In genomic region chr7:25515876-25516275, GRCh38 we compare ENCODE assay signal across 18 cellular contexts.
DNase-seq lines count a peak whose midpoint lies in the region; ATAC-seq, FAIRE-seq and TF ChIP-seq lines count a peak whose summit lies in the region.
"Had no signal": no experiment of that assay in that cellular context is flagged by ENCODE, and none has a peak within 500 bp of the region (broad histone marks: within the 10 kb centered on the region; RNA-seq: fewer than 3 reads in every experiment).

No MANE protein-coding gene starts in this region.

- POLR2A ChIA-PET in K562 (lab: Yijun Ruan, JAX), result no interaction called here

- no peaks in the 10 kb centered on the region for H3K79me1 ChIP-seq in mesendoderm (ENCODE audit: low read length)

- no peak for TF ChIP-seq RAD21 in K562 (CRISPR knock-in tag; conservative IDR thresholded peaks at IDR 0.05 in 1 of 2, IDR thresholded peaks at IDR 0.05 in 1 of 2)

- H3K36me3 ChIP-seq in K562 (ENCODE audit: control insufficient read depth, insufficient read depth, low read length) (no peaks in the 10 kb centered on the region), mesendoderm (ENCODE audit: control insufficient read depth, insufficient read depth, low read length) (no peaks in the 10 kb centered on the region), smooth muscle cell (ENCODE audit: low read depth) (no peaks in the 10 kb centered on the region)
- H3K36me3 ChIP-seq: Peyer's patch had no signal

- no peak overlapping the region for H3K27ac Mint-ChIP-seq in activated naive CD4-positive, alpha-beta T cell treated with anti-CD3 and anti-CD28 coated beads for 36 hours
- H3K27ac Mint-ChIP-seq: B cell; CD4-positive, alpha-beta memory T cell had no signal

- no peak for ATAC-seq in K562

- H2AFZ ChIP-seq in K562 (ENCODE audit: low read depth, low read length), result no peak overlapping the region
- H2AFZ ChIP-seq in smooth muscle cell (ENCODE audit: low read depth), result no peak overlapping the region

- H2BK5ac ChIP-seq in mesendoderm (ENCODE audit: low read length), result no peak overlapping the region

- H3K79me2 ChIP-seq in K562 (ENCODE audit: control insufficient read depth, insufficient read depth, low read length) (no peaks in the 10 kb centered on the region), mesendoderm (ENCODE audit: control insufficient read depth, insufficient read depth, low read length) (no peaks in the 10 kb centered on the region), smooth muscle cell (ENCODE audit: low read depth) (no peaks in the 10 kb centered on the region)

- H3K23ac ChIP-seq in mesendoderm (ENCODE audit: low read length), result no peak overlapping the region

- H3K27me3 ChIP-seq in K562 (ENCODE audit: control insufficient read depth in 2 of 2, insufficient read depth in 2 of 2, low read length in 2 of 2) (peaks cover 6 to 22% of the 10 kb centered on the region in 2 experiments; a peak in 4 of 5 replicates), mesendoderm (ENCODE audit: insufficient read depth, low read length, poor library complexity) (no peaks in the 10 kb centered on the region), smooth muscle cell (ENCODE audit: low read depth) (no peaks in the 10 kb centered on the region)
- H3K27me3 ChIP-seq: Peyer's patch had no signal

- H3K4me1 ChIP-seq in K562 (replicated peaks in 1 of 2; ENCODE audit: control insufficient read depth in 2 of 2, insufficient read depth in 2 of 2, low read length in 2 of 2) (no peaks in the 10 kb centered on the region), mesendoderm (ENCODE audit: control insufficient read depth, low read depth, low read length) (no peaks in the 10 kb centered on the region), smooth muscle cell (ENCODE audit: low read depth) (no peaks in the 10 kb centered on the region)
- H3K4me1 ChIP-seq: Peyer's patch had no signal

- H2BK120ac ChIP-seq in mesendoderm (ENCODE audit: low read depth, low read length), result no peak overlapping the region

- H3K9me3 ChIP-seq in K562 (replicated peaks; ENCODE audit: control insufficient read depth, insufficient read depth, low read depth, low read length) (no peaks in the 10 kb centered on the region), smooth muscle cell (replicated peaks; ENCODE audit: low read depth) (no peaks in the 10 kb centered on the region)
- H3K9me3 ChIP-seq: Peyer's patch had no signal

- no peaks in the 10 kb centered on the region for H3F3A ChIP-seq in smooth muscle cell (ENCODE audit: low read depth)

- intact Hi-C loops in activated naive CD4-positive, alpha-beta T cell treated with anti-CD3 and anti-CD28 coated beads for 36 hours (cut with micrococcal nuclease), result no loop called here
- intact Hi-C loops in K562 (cut with micrococcal nuclease), result no loop called here

- H3K9ac ChIP-seq in K562 (ENCODE audit: insufficient read depth in 1 of 2, low read depth in 2 of 2, low read length in 2 of 2) (no peak overlapping the region), mesendoderm (ENCODE audit: low read length) (no peak overlapping the region), smooth muscle cell (ENCODE audit: low read depth) (no peak overlapping the region)

- no peak overlapping the region for H2AK5ac ChIP-seq in mesendoderm (ENCODE audit: low read length)

- TF ChIP-seq POLR2A in K562 (conservative IDR thresholded peaks at IDR 0.05), result no peak

- TF ChIP-seq EP300 in K562 (IDR thresholded peaks at IDR 0.05; ENCODE audit: low read length), result no peak

- no peak overlapping the region for H2BK15ac ChIP-seq in mesendoderm (replicated peaks; ENCODE audit: low read depth)

- no peaks in the 10 kb centered on the region for H3K27me3 Mint-ChIP-seq in activated naive CD4-positive, alpha-beta T cell treated with anti-CD3 and anti-CD28 coated beads for 36 hours (ENCODE audit: low read depth)

- no peak for FAIRE-seq in K562 (lab: Jason Lieb, UNC)
- FAIRE-seq: D721Med had no signal

- H3K4me3 ChIP-seq in K562 (no peak overlapping the region), mesendoderm (ENCODE audit: low read length) (no peak overlapping the region), smooth muscle cell (no peak overlapping the region)
- H3K4me3 ChIP-seq: Peyer's patch had no signal

- CTCF ChIA-PET in activated naive CD4-positive, alpha-beta T cell treated with anti-CD3 and anti-CD28 coated beads for 36 hours (lab: Charles Lee), result interaction anchor here (1.1 kb wide), 1 partner anchor 38 kb away, joined by 3 read pairs; no protein-coding TSS in a partner anchor
- CTCF ChIA-PET in K562 (lab: Yijun Ruan, JAX; ENCODE audit: low intra/inter-chr PET ratio), result no interaction called here

- no peak overlapping the region for H4K8ac ChIP-seq in mesendoderm (ENCODE audit: low read depth, low read length)

- H3K4me2 ChIP-seq in K562 (ENCODE audit: insufficient read depth, low read length) (no peak overlapping the region), mesendoderm (ENCODE audit: low read length) (no peak overlapping the region), smooth muscle cell (no peak overlapping the region)

- no peaks in the 10 kb centered on the region for H3K9me3 Mint-ChIP-seq in activated naive CD4-positive, alpha-beta T cell treated with anti-CD3 and anti-CD28 coated beads for 36 hours

- peak; percentile 49 for DNase-seq in activated naive CD4-positive, alpha-beta T cell treated with anti-CD3 and anti-CD28 coated beads for 36 hours
- no peak for DNase-seq in activated naive CD4-positive, alpha-beta T cell treated with anti-CD3 and anti-CD28 coated beads, Interleukin-2, amount 50 U/mL, for 16 hours
- DNase-seq in M059J (ENCODE audit: low read depth), result peak; percentile 4
- DNase-seq in K562 (ENCODE audit: extremely low read depth in 1 of 4, low spot score in 3 of 4), result no peak
- DNase-seq in mesendoderm, result peak; percentile 42
- no peak for DNase-seq in GM19238 (ENCODE audit: insufficient read length, low spot score)
- DNase-seq in smooth muscle cell (lab: John Stamatoyannopoulos, UW; ENCODE audit: unreplicated experiment), result no peak
- DNase-seq: CD4-positive, alpha-beta memory T cell; EL; H7; Kasumi-1; MV-4-11; NCI-H1417 treated with DMSO at 0.1 percent for 48 hours; NCI-H2029; NCI-H510A treated with DMSO at 0.1 percent for 48 hours; Peyer's patch had no signal

- H3K18ac ChIP-seq in mesendoderm (ENCODE audit: low read length), result no peak overlapping the region

- TF ChIP-seq CTCF in K562 (IDR thresholded peaks at IDR 0.05 in 2 of 3, conservative IDR thresholded peaks at IDR 0.05 in 1 of 3; ENCODE audit: insufficient read depth in 2 of 3, low read depth in 1 of 3, low read length in 3 of 3), result no peak
- TF ChIP-seq CTCF in smooth muscle cell (IDR thresholded peaks at IDR 0.05; ENCODE audit: borderline replicate concordance, insufficient read depth, poor library complexity, severe bottlenecking), result no peak

- BruUV-seq in K562 (replicated peaks; lab: Mats Ljungman, UMichigan), result no TSS peak

- H3K27ac ChIP-seq in K562 (ENCODE audit: extremely low read depth, low read depth, low read length) (no peak overlapping the region), mesendoderm (ENCODE audit: low read depth, low read length) (no peak overlapping the region), smooth muscle cell (ENCODE audit: low read depth) (no peak overlapping the region)
- H3K27ac ChIP-seq: Peyer's patch had no signal

- H3K36me3 Mint-ChIP-seq in activated naive CD4-positive, alpha-beta T cell treated with anti-CD3 and anti-CD28 coated beads for 36 hours (ENCODE audit: low read depth), result no peaks in the 10 kb centered on the region
- H3K36me3 Mint-ChIP-seq: CD4-positive, alpha-beta memory T cell had no signal

- no peaks in the 10 kb centered on the region for H3K9me1 ChIP-seq in K562 (ENCODE audit: control insufficient read depth, insufficient read depth, low read length)

- in situ Hi-C loops in K562 (cut with MboI), result no loop called here

- H3K4me1 Mint-ChIP-seq in activated naive CD4-positive, alpha-beta T cell treated with anti-CD3 and anti-CD28 coated beads for 36 hours (ENCODE audit: low read depth), result peaks cover 20% of the 10 kb centered on the region

- no peak overlapping the region for H3K4me3 Mint-ChIP-seq in activated naive CD4-positive, alpha-beta T cell treated with anti-CD3 and anti-CD28 coated beads for 36 hours
- H3K4me3 Mint-ChIP-seq: B cell; CD4-positive, alpha-beta memory T cell had no signal

- no peak overlapping the region for H3K4ac ChIP-seq in mesendoderm (ENCODE audit: low read depth, low read length)

- H4K20me1 ChIP-seq in K562 (replicated peaks; ENCODE audit: control insufficient read depth, insufficient read depth, low read length), result no peaks in the 10 kb centered on the region
- no peaks in the 10 kb centered on the region for H4K20me1 ChIP-seq in smooth muscle cell (ENCODE audit: low read depth)

- no peak overlapping the region for H3K56ac ChIP-seq in mesendoderm (ENCODE audit: low read length)

- H4K5ac ChIP-seq in mesendoderm (ENCODE audit: low read length), result no peak overlapping the region

TF ChIP-seq in K562, 482 proteins besides CTCF, POLR2A, EP300 and RAD21 (continues in another document):
- TF ChIP-seq ZNF511 (CRISPR knock-in tag; IDR thresholded peaks at IDR 0.05) (no peak), ATF3 (IDR thresholded peaks at IDR 0.05) (peak; percentile 59), ATF3 (CRISPR knock-in tag; conservative IDR thresholded peaks at IDR 0.05) (no peak)

Comparison
In these comparisons a context has a peak if more than half of its experiments do, and no peak if none do; other contexts are left out.
1. DNase-seq: peak in activated naive CD4-positive, alpha-beta T cell treated with anti-CD3 and anti-CD28 coated beads for 36 hours (single experiment), M059J (single experiment) and mesendoderm (single experiment); none in activated naive CD4-positive, alpha-beta T cell treated with anti-CD3 and anti-CD28 coated beads, Interleukin-2, amount 50 U/mL, for 16 hours (single experiment), K562 (0 of 4), GM19238 (single experiment) and smooth muscle cell (single experiment).